ENCODE assay signal across 7 cellular contexts in genomic region chr15:60255390-60255789, GRCh38.
DNase-seq lines count a peak whose midpoint lies in the region; ATAC-seq and TF ChIP-seq lines count a peak whose summit lies in the region.

No MANE protein-coding gene starts in this region.

- no peak for TF ChIP-seq CTCF in glutamatergic neuron (IDR thresholded peaks at IDR 0.05; ENCODE audit: partially characterized antibody, unreplicated experiment)

- no peak overlapping the region for H3K4me3 Mint-ChIP-seq in glutamatergic neuron (ENCODE audit: unreplicated experiment)

- DNase-seq in H4 (ENCODE audit: low spot score) (peak; percentile 24), MV-4-11 (lab: John Stamatoyannopoulos, UW) (peak; percentile 56), glomerular endothelial cell (ENCODE audit: extremely low read depth, low read depth, low spot score) (peak; percentile 3), superior temporal gyrus (ENCODE audit: extremely low spot score) (no peak), glutamatergic neuron (no peak)
- no peak for DNase-seq in central memory CD4-positive, alpha-beta T cell

- ATAC-seq in GM18868 (IDR thresholded peaks at IDR 0.05; ENCODE audit: unreplicated experiment), result peak; percentile 100

- H3K9me3 Mint-ChIP-seq in glutamatergic neuron (ENCODE audit: unreplicated experiment), result no peaks in the 10 kb centered on the region

- no peaks in the 10 kb centered on the region for H3K36me3 Mint-ChIP-seq in glutamatergic neuron (ENCODE audit: unreplicated experiment)

- peaks cover 2% of the 10 kb centered on the region for H3K4me1 Mint-ChIP-seq in glutamatergic neuron (ENCODE audit: low read depth, unreplicated experiment)

- H3K27ac Mint-ChIP-seq in glutamatergic neuron (ENCODE audit: unreplicated experiment), result no peak overlapping the region

- H3K27me3 Mint-ChIP-seq in glutamatergic neuron (ENCODE audit: unreplicated experiment), result no peaks in the 10 kb centered on the region

Comparison
In these comparisons a context has a peak if more than half of its experiments do, and no peak if none do; other contexts are left out.
1. DNase-seq: peak in H4 (single experiment), MV-4-11 (single experiment) and glomerular endothelial cell (single experiment); none in central memory CD4-positive, alpha-beta T cell (single experiment), superior temporal gyrus (single experiment) and glutamatergic neuron (single experiment).